Comparison of ENCODE assay signal across 1 cellular context in the genomic region with DNA sequence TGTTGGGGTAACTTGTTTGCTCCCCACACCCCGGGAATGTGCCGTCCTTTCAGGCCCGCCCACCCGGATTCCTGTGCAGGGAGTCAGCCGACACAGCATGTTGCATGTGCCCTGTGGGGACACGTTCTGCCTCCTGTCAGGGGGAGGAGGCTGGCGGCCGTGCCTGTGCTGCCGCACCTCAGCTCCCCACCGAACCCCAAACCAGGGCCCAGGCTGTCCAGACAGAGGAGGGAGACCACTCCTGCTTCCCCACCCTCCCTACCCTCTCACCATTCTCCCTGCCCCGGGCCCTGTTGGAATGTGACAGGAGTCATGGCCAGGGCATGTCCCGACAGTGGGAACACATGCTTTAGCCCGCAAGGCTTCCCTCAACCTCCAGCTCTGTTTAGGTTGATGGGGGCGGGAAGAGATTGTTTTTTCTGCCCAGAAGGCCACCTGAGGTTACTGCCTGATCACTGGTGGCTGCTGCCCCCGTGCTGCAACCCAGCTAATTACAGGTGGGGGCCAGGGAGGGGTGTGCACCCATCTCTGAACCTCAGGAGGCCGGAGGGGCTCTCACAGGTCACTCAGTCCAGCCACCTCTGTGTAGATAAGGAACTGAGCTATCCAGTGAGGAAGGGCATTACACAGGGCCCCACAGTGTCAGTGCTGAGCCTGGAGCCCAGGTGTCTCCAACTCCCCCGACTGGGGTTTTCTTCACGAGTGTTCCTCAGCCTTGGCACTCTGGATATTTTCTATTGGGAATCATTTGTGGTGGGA.
TF ChIP-seq lines count a peak whose summit lies in the region.

No MANE protein-coding gene starts in this region.

TF ChIP-seq in HepG2, 621 proteins besides CTCF, POLR2A, EP300 and RAD21 (continued from another document and continues in another):
- TF ChIP-seq, protein P1, sequence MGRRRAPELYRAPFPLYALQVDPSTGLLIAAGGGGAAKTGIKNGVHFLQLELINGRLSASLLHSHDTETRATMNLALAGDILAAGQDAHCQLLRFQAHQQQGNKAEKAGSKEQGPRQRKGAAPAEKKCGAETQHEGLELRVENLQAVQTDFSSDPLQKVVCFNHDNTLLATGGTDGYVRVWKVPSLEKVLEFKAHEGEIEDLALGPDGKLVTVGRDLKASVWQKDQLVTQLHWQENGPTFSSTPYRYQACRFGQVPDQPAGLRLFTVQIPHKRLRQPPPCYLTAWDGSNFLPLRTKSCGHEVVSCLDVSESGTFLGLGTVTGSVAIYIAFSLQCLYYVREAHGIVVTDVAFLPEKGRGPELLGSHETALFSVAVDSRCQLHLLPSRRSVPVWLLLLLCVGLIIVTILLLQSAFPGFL (CRISPR knock-in tag; IDR thresholded peaks at IDR 0.05): no peak
- TF ChIP-seq TAF1 (CRISPR knock-in tag; IDR thresholded peaks at IDR 0.05) (peak; percentile 12; the same call in 1 of the 2 replicates), KDM6A (CRISPR knock-in tag; IDR thresholded peaks at IDR 0.05; ENCODE audit: low read depth) (peak; percentile 42; the same call in 1 of the 2 replicates), SP1 (IDR thresholded peaks at IDR 0.05) (no peak), SP1 (CRISPR knock-in tag; IDR thresholded peaks at IDR 0.05) (0 out of 2 replicates have a peak, but pooled peaks have one; percentile 17), JUND (CRISPR knock-in tag; IDR thresholded peaks at IDR 0.05) (no peak), TGIF2 (CRISPR knock-in tag; IDR thresholded peaks at IDR 0.05) (peak; percentile 36; the same call in 1 of the 2 replicates), IRX3 (CRISPR knock-in tag; IDR thresholded peaks at IDR 0.05; ENCODE audit: borderline replicate concordance, low read depth) (no peak), SOX5 (CRISPR knock-in tag; IDR thresholded peaks at IDR 0.05; ENCODE audit: borderline replicate concordance) (peak; percentile 53), FOXO1 (CRISPR knock-in tag; IDR thresholded peaks at IDR 0.05) (peak; percentile 64), POLR2G (IDR thresholded peaks at IDR 0.05; ENCODE audit: low read depth, low read length) (no peak; the same call in 1 of the 2 replicates), GTF2F1 (IDR thresholded peaks at IDR 0.05; ENCODE audit: low read length) (no peak), SIX1 (CRISPR knock-in tag; IDR thresholded peaks at IDR 0.05; ENCODE audit: borderline replicate concordance) (0 out of 2 replicates have a peak, but pooled peaks have one; percentile 20), ELF3 (CRISPR knock-in tag; IDR thresholded peaks at IDR 0.05) (peak; percentile 49; the same call in 1 of the 2 replicates), ZBTB42 (CRISPR knock-in tag; IDR thresholded peaks at IDR 0.05) (0 out of 2 replicates have a peak, but pooled peaks have one; percentile 59), ZNF550 (CRISPR knock-in tag; IDR thresholded peaks at IDR 0.05; ENCODE audit: borderline replicate concordance) (no peak), NFIB (CRISPR knock-in tag; IDR thresholded peaks at IDR 0.05; ENCODE audit: borderline replicate concordance) (no peak), SMC3 (IDR thresholded peaks at IDR 0.05; ENCODE audit: low read length) (peak; percentile 85), ATF1 (CRISPR knock-in tag; IDR thresholded peaks at IDR 0.05) (no peak), PAWR (CRISPR knock-in tag; IDR thresholded peaks at IDR 0.05; ENCODE audit: borderline replicate concordance) (no peak), KLF15 (CRISPR knock-in tag; IDR thresholded peaks at IDR 0.05; ENCODE audit: borderline replicate concordance) (no peak), RELA (CRISPR knock-in tag; IDR thresholded peaks at IDR 0.05) (no peak), CREB1 (IDR thresholded peaks at IDR 0.05) (no peak), CREB1 (CRISPR knock-in tag; IDR thresholded peaks at IDR 0.05) (no peak), MBNL3 (CRISPR knock-in tag; conservative IDR thresholded peaks at IDR 0.05) (no peak), DDIT3 (CRISPR knock-in tag; IDR thresholded peaks at IDR 0.05) (no peak), ZNF737 (CRISPR knock-in tag; IDR thresholded peaks at IDR 0.05; ENCODE audit: borderline replicate concordance) (no peak)
- TF ChIP-seq, protein P2, sequence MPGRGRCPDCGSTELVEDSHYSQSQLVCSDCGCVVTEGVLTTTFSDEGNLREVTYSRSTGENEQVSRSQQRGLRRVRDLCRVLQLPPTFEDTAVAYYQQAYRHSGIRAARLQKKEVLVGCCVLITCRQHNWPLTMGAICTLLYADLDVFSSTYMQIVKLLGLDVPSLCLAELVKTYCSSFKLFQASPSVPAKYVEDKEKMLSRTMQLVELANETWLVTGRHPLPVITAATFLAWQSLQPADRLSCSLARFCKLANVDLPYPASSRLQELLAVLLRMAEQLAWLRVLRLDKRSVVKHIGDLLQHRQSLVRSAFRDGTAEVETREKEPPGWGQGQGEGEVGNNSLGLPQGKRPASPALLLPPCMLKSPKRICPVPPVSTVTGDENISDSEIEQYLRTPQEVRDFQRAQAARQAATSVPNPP (CRISPR knock-in tag; IDR thresholded peaks at IDR 0.05): no peak
- TF ChIP-seq, protein P3, sequence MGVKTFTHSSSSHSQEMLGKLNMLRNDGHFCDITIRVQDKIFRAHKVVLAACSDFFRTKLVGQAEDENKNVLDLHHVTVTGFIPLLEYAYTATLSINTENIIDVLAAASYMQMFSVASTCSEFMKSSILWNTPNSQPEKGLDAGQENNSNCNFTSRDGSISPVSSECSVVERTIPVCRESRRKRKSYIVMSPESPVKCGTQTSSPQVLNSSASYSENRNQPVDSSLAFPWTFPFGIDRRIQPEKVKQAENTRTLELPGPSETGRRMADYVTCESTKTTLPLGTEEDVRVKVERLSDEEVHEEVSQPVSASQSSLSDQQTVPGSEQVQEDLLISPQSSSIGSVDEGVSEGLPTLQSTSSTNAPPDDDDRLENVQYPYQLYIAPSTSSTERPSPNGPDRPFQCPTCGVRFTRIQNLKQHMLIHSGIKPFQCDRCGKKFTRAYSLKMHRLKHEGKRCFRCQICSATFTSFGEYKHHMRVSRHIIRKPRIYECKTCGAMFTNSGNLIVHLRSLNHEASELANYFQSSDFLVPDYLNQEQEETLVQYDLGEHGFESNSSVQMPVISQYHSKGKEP (CRISPR knock-in tag; IDR thresholded peaks at IDR 0.05): no peak
- TF ChIP-seq, protein P4, sequence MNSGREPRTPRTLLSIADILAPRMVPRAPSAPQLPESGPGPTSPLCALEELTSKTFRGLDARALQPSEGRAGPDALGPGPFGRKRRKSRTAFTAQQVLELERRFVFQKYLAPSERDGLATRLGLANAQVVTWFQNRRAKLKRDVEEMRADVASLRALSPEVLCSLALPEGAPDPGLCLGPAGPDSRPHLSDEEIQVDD (CRISPR knock-in tag; IDR thresholded peaks at IDR 0.05; ENCODE audit: borderline replicate concordance): no peak
- TF ChIP-seq, protein P5, sequence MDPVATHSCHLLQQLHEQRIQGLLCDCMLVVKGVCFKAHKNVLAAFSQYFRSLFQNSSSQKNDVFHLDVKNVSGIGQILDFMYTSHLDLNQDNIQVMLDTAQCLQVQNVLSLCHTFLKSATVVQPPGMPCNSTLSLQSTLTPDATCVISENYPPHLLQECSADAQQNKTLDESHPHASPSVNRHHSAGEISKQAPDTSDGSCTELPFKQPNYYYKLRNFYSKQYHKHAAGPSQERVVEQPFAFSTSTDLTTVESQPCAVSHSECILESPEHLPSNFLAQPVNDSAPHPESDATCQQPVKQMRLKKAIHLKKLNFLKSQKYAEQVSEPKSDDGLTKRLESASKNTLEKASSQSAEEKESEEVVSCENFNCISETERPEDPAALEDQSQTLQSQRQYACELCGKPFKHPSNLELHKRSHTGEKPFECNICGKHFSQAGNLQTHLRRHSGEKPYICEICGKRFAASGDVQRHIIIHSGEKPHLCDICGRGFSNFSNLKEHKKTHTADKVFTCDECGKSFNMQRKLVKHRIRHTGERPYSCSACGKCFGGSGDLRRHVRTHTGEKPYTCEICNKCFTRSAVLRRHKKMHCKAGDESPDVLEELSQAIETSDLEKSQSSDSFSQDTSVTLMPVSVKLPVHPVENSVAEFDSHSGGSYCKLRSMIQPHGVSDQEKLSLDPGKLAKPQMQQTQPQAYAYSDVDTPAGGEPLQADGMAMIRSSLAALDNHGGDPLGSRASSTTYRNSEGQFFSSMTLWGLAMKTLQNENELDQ (CRISPR knock-in tag; IDR thresholded peaks at IDR 0.05; ENCODE audit: borderline replicate concordance): no peak
- TF ChIP-seq, protein P6, sequence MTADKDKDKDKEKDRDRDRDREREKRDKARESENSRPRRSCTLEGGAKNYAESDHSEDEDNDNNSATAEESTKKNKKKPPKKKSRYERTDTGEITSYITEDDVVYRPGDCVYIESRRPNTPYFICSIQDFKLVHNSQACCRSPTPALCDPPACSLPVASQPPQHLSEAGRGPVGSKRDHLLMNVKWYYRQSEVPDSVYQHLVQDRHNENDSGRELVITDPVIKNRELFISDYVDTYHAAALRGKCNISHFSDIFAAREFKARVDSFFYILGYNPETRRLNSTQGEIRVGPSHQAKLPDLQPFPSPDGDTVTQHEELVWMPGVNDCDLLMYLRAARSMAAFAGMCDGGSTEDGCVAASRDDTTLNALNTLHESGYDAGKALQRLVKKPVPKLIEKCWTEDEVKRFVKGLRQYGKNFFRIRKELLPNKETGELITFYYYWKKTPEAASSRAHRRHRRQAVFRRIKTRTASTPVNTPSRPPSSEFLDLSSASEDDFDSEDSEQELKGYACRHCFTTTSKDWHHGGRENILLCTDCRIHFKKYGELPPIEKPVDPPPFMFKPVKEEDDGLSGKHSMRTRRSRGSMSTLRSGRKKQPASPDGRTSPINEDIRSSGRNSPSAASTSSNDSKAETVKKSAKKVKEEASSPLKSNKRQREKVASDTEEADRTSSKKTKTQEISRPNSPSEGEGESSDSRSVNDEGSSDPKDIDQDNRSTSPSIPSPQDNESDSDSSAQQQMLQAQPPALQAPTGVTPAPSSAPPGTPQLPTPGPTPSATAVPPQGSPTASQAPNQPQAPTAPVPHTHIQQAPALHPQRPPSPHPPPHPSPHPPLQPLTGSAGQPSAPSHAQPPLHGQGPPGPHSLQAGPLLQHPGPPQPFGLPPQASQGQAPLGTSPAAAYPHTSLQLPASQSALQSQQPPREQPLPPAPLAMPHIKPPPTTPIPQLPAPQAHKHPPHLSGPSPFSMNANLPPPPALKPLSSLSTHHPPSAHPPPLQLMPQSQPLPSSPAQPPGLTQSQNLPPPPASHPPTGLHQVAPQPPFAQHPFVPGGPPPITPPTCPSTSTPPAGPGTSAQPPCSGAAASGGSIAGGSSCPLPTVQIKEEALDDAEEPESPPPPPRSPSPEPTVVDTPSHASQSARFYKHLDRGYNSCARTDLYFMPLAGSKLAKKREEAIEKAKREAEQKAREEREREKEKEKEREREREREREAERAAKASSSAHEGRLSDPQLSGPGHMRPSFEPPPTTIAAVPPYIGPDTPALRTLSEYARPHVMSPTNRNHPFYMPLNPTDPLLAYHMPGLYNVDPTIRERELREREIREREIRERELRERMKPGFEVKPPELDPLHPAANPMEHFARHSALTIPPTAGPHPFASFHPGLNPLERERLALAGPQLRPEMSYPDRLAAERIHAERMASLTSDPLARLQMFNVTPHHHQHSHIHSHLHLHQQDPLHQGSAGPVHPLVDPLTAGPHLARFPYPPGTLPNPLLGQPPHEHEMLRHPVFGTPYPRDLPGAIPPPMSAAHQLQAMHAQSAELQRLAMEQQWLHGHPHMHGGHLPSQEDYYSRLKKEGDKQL (CRISPR knock-in tag; IDR thresholded peaks at IDR 0.05; ENCODE audit: low read depth): no peak
- TF ChIP-seq, protein P7, sequence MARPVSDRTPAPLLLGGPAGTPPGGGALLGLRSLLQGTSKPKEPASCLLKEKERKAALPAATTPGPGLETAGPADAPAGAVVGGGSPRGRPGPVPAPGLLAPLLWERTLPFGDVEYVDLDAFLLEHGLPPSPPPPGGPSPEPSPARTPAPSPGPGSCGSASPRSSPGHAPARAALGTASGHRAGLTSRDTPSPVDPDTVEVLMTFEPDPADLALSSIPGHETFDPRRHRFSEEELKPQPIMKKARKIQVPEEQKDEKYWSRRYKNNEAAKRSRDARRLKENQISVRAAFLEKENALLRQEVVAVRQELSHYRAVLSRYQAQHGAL (CRISPR knock-in tag; IDR thresholded peaks at IDR 0.05; ENCODE audit: not compliant biosample characterization): no peak
- TF ChIP-seq, protein P8, sequence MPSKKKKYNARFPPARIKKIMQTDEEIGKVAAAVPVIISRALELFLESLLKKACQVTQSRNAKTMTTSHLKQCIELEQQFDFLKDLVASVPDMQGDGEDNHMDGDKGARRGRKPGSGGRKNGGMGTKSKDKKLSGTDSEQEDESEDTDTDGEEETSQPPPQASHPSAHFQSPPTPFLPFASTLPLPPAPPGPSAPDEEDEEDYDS (CRISPR knock-in tag; IDR thresholded peaks at IDR 0.05): 0 out of 2 replicates have a peak, but pooled peaks have one; percentile 32
- TF ChIP-seq, protein P9, sequence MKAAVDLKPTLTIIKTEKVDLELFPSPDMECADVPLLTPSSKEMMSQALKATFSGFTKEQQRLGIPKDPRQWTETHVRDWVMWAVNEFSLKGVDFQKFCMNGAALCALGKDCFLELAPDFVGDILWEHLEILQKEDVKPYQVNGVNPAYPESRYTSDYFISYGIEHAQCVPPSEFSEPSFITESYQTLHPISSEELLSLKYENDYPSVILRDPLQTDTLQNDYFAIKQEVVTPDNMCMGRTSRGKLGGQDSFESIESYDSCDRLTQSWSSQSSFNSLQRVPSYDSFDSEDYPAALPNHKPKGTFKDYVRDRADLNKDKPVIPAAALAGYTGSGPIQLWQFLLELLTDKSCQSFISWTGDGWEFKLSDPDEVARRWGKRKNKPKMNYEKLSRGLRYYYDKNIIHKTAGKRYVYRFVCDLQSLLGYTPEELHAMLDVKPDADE (CRISPR knock-in tag; IDR thresholded peaks at IDR 0.05): no peak
